22 cellular contexts compared by ENCODE assay signal in genomic region chr1:228070851-228071250, GRCh38. TPM values are rescaled to one million over a fixed set of nuclear protein-coding genes. Genes with fewer than 3 reads are reported as not detected.
A peak's percentile ranks its signal among the peaks of the same experiment; 100 is the strongest.
DNase-seq lines count a peak whose midpoint lies in the region; ATAC-seq and TF ChIP-seq lines count a peak whose summit lies in the region.
"Had no signal": no experiment of that assay in that cellular context is flagged by ENCODE, and none has a peak within 500 bp of the region (broad histone marks: within the 10 kb centered on the region; RNA-seq: fewer than 3 reads in every experiment).

No MANE protein-coding gene starts in this region.

- H3K9me3 ChIP-seq in PC-3 (ENCODE audit: low read length): no peaks in the 10 kb centered on the region
- no peaks in the 10 kb centered on the region for H3K9me3 ChIP-seq in naive thymus-derived CD4-positive, alpha-beta T cell (ENCODE audit: control insufficient read depth in 2 of 3, low read length in 3 of 3)
- no peaks in the 10 kb centered on the region for H3K9me3 ChIP-seq in Caco-2
- H3K9me3 ChIP-seq: A549; BE2C; BLaER1 treated with 17β-estradiol and CSF1 and Interleukin-3, amounts not matched to agents 10 nM and 100 nM; HAP-1 had no signal

- H3K4me3 Mint-ChIP-seq in stimulated activated naive CD8-positive, alpha-beta T cell treated with anti-CD3 and anti-CD28 coated beads, Interleukin-15, amount 100 ng/mL, for 72 hours: no peak overlapping the region
- H3K4me3 Mint-ChIP-seq in naive thymus-derived CD4-positive, alpha-beta T cell: no peak overlapping the region
- no peak overlapping the region for H3K4me3 Mint-ChIP-seq in Caco-2 (ENCODE audit: unreplicated experiment)
- H3K4me3 Mint-ChIP-seq in activated naive CD8-positive, alpha-beta T cell treated with anti-CD3 and anti-CD28 coated beads for 36 hours: no peak overlapping the region
- H3K4me3 Mint-ChIP-seq: CD4-positive, alpha-beta memory T cell; GM23338 had no signal

- H3K79me2 ChIP-seq in PC-3 (ENCODE audit: low read length): no peaks in the 10 kb centered on the region

- H3K4me1 Mint-ChIP-seq in stimulated activated naive CD8-positive, alpha-beta T cell treated with anti-CD3 and anti-CD28 coated beads, Interleukin-15, amount 100 ng/mL, for 72 hours: no peaks in the 10 kb centered on the region
- H3K4me1 Mint-ChIP-seq in naive thymus-derived CD4-positive, alpha-beta T cell: peaks cover 0 to 6% (median 5%) of the 10 kb centered on the region in 7 donors
- H3K4me1 Mint-ChIP-seq in Caco-2 (ENCODE audit: low read depth, unreplicated experiment): no peaks in the 10 kb centered on the region
- peaks cover 2% of the 10 kb centered on the region for H3K4me1 Mint-ChIP-seq in activated naive CD8-positive, alpha-beta T cell treated with anti-CD3 and anti-CD28 coated beads for 36 hours

- BruUV-seq in PC-3 (replicated peaks; lab: Mats Ljungman, UMichigan) (no TSS peak), Caco-2 (replicated peaks; lab: Mats Ljungman, UMichigan) (no TSS peak)

- H3K9ac ChIP-seq in PC-3 (ENCODE audit: low read length): no peak overlapping the region
- H3K9ac ChIP-seq: BLaER1 treated with 17β-estradiol and CSF1 and Interleukin-3, amounts not matched to agents 10 nM and 100 nM had no signal

- H3K27ac ChIP-seq in PC-3 (ENCODE audit: low read length): no peak overlapping the region
- H3K27ac ChIP-seq in naive thymus-derived CD4-positive, alpha-beta T cell (ENCODE audit: low read depth, low read length): no peak overlapping the region
- H3K27ac ChIP-seq: A549; BLaER1 treated with 17β-estradiol and CSF1 and Interleukin-3, amounts not matched to agents 10 nM and 100 nM had no signal

- H3K27me3 Mint-ChIP-seq in stimulated activated naive CD8-positive, alpha-beta T cell treated with anti-CD3 and anti-CD28 coated beads, Interleukin-15, amount 100 ng/mL, for 72 hours: peaks cover 15% of the 10 kb centered on the region
- peaks cover 0 to 13% (median 5%) of the 10 kb centered on the region in 5 donors for H3K27me3 Mint-ChIP-seq in naive thymus-derived CD4-positive, alpha-beta T cell
- H3K27me3 Mint-ChIP-seq in Caco-2 (ENCODE audit: insufficient read depth, unreplicated experiment): peaks cover 6% of the 10 kb centered on the region
- peaks cover 8% of the 10 kb centered on the region for H3K27me3 Mint-ChIP-seq in activated naive CD8-positive, alpha-beta T cell treated with anti-CD3 and anti-CD28 coated beads for 36 hours

- no peaks in the 10 kb centered on the region for H3K36me3 Mint-ChIP-seq in naive thymus-derived CD4-positive, alpha-beta T cell
- H3K36me3 Mint-ChIP-seq in Caco-2 (ENCODE audit: insufficient read depth, unreplicated experiment): peaks cover 9% of the 10 kb centered on the region
- H3K36me3 Mint-ChIP-seq in activated naive CD8-positive, alpha-beta T cell treated with anti-CD3 and anti-CD28 coated beads for 36 hours: no peaks in the 10 kb centered on the region
- H3K36me3 Mint-ChIP-seq: CD4-positive, alpha-beta memory T cell had no signal

- H2AFZ ChIP-seq in PC-3 (ENCODE audit: low read length): no peak overlapping the region
- H2AFZ ChIP-seq: GM23338 had no signal

- ATAC-seq in stimulated activated naive CD8-positive, alpha-beta T cell treated with anti-CD3 and anti-CD28 coated beads, Interleukin-15, amount 100 ng/mL, for 72 hours: peak; percentile 10
- ATAC-seq in stimulated activated naive CD8-positive, alpha-beta T cell treated with anti-CD3 and anti-CD28 coated beads, Interleukin-15, Interleukin-2, amounts not matched to agents 100 U/mL and 50 U/mL, for 24 hours: no peak
- ATAC-seq in PC-3: peak; percentile 18
- peak; percentile 6 for ATAC-seq in naive thymus-derived CD4-positive, alpha-beta T cell
- ATAC-seq: GM23338 had no signal

- intact Hi-C loops in PC-3 (cut with micrococcal nuclease) (no loop called here), Caco-2 (cut with micrococcal nuclease; ENCODE audit: unreplicated experiment) (no loop called here)
- intact Hi-C loops in naive thymus-derived CD4-positive, alpha-beta T cell (cut with micrococcal nuclease): no loop called here

- POLR2A ChIA-PET in PC-3 (lab: Charles Lee; ENCODE audit: unreplicated experiment): no interaction called here
- POLR2A ChIA-PET in naive thymus-derived CD4-positive, alpha-beta T cell (lab: Charles Lee): no interaction called here
- POLR2A ChIA-PET in Caco-2 (lab: Charles Lee): no interaction called here

- no peaks in the 10 kb centered on the region for H3K9me3 Mint-ChIP-seq in stimulated activated naive CD8-positive, alpha-beta T cell treated with anti-CD3 and anti-CD28 coated beads, Interleukin-15, amount 100 ng/mL, for 72 hours
- peaks cover 0 to 2% (median 0%) of the 10 kb centered on the region in 11 donors for H3K9me3 Mint-ChIP-seq in naive thymus-derived CD4-positive, alpha-beta T cell
- H3K9me3 Mint-ChIP-seq in Caco-2 (ENCODE audit: unreplicated experiment): no peaks in the 10 kb centered on the region
- H3K9me3 Mint-ChIP-seq in activated naive CD8-positive, alpha-beta T cell treated with anti-CD3 and anti-CD28 coated beads for 36 hours: no peaks in the 10 kb centered on the region
- H3K9me3 Mint-ChIP-seq: CD4-positive, alpha-beta memory T cell; GM23338 had no signal

- H3K27me3 ChIP-seq in PC-3 (ENCODE audit: low read length) (peaks cover 9% of the 10 kb centered on the region), Caco-2 (replicated peaks; ENCODE audit: control insufficient read depth, insufficient read depth, low read length) (no peaks in the 10 kb centered on the region)
- H3K27me3 ChIP-seq in naive thymus-derived CD4-positive, alpha-beta T cell (ENCODE audit: control insufficient read depth in 2 of 2, insufficient read depth in 2 of 2, low read length in 2 of 2): peaks cover 0 to 11% of the 10 kb centered on the region in 2 donors

- no peak overlapping the region for H3K4me2 ChIP-seq in PC-3 (ENCODE audit: low read length)
- H3K4me2 ChIP-seq: A549; BLaER1 treated with 17β-estradiol and CSF1 and Interleukin-3, amounts not matched to agents 10 nM and 100 nM; GM23338 had no signal

- H3K9me2 ChIP-seq in PC-3 (replicated peaks; ENCODE audit: low read length): no peaks in the 10 kb centered on the region

- 0 out of 2 replicates have a peak, but pooled peaks have one; percentile 16 for TF ChIP-seq POLR2A in Raji (IDR thresholded peaks at IDR 0.05; ENCODE audit: insufficient read depth, low read depth, low read length)

- no peaks in the 10 kb centered on the region for H3F3A ChIP-seq in PC-3 (ENCODE audit: low read length, unreplicated experiment)

- CTCF ChIA-PET in PC-3 (lab: Charles Lee): no interaction called here
- CTCF ChIA-PET in naive thymus-derived CD4-positive, alpha-beta T cell (lab: Charles Lee): no interaction called here
- CTCF ChIA-PET in Caco-2 (lab: Charles Lee): no interaction called here

- no peak overlapping the region for H3K4me3 ChIP-seq in PC-3 (ENCODE audit: low read length)
- no peak overlapping the region for H3K4me3 ChIP-seq in naive thymus-derived CD4-positive, alpha-beta T cell (ENCODE audit: low read length)
- H3K4me3 ChIP-seq in Caco-2 (ENCODE audit: low read depth, low read length): no peak overlapping the region
- H3K4me3 ChIP-seq: A549; BLaER1 treated with 17β-estradiol and CSF1 and Interleukin-3, amounts not matched to agents 10 nM and 100 nM; GM12878; GM23338; HAP-1 had no signal

- no peaks in the 10 kb centered on the region; the same call in 1 of the 2 replicates for H4K20me1 ChIP-seq in PC-3 (ENCODE audit: low read length)

- H3K27ac Mint-ChIP-seq in stimulated activated naive CD8-positive, alpha-beta T cell treated with anti-CD3 and anti-CD28 coated beads, Interleukin-15, amount 100 ng/mL, for 72 hours: no peak overlapping the region
- H3K27ac Mint-ChIP-seq in naive thymus-derived CD4-positive, alpha-beta T cell: no peak overlapping the region
- H3K27ac Mint-ChIP-seq in Caco-2 (ENCODE audit: unreplicated experiment): no peak overlapping the region
- no peak overlapping the region for H3K27ac Mint-ChIP-seq in activated naive CD8-positive, alpha-beta T cell treated with anti-CD3 and anti-CD28 coated beads for 36 hours
- H3K27ac Mint-ChIP-seq: CD4-positive, alpha-beta memory T cell; GM23338 had no signal

- TF ChIP-seq CTCF in PC-3 (conservative IDR thresholded peaks at IDR 0.05; ENCODE audit: low read depth, low read length) (no peak), Caco-2 (IDR thresholded peaks at IDR 0.05; ENCODE audit: insufficient read depth in 1 of 2, low read depth in 1 of 2, low read length in 1 of 2, severe bottlenecking in 1 of 2, unreplicated experiment in 1 of 2) (no peak)

- no peak for DNase-seq in stimulated activated naive CD8-positive, alpha-beta T cell treated with anti-CD3 and anti-CD28 coated beads, Interleukin-15, amount 100 ng/mL, for 72 hours
- no peak for DNase-seq in stimulated activated naive CD8-positive, alpha-beta T cell treated with anti-CD3 and anti-CD28 coated beads, Interleukin-15, Interleukin-2, amounts not matched to agents 100 U/mL and 50 U/mL, for 24 hours
- DNase-seq in PC-3 (no peak), Caco-2 (no peak)
- DNase-seq in naive thymus-derived CD4-positive, alpha-beta T cell: no peak
- no peak for DNase-seq in activated naive CD8-positive, alpha-beta T cell treated with anti-CD3 and anti-CD28 coated beads for 36 hours
- DNase-seq in activated CD4-positive, CD25-positive, alpha-beta regulatory T cell (lab: John Stamatoyannopoulos, UW): no peak
- DNase-seq: 8988T; ACHN; AML-193; BE2C; CD4-positive, alpha-beta memory T cell; COR-L47; DMS153; EL; GDM1 had no signal

- H3K4me1 ChIP-seq in PC-3 (ENCODE audit: insufficient read depth, low read length) (no peaks in the 10 kb centered on the region), Caco-2 (no peaks in the 10 kb centered on the region)
- no peaks in the 10 kb centered on the region for H3K4me1 ChIP-seq in naive thymus-derived CD4-positive, alpha-beta T cell (ENCODE audit: control insufficient read depth in 2 of 2, insufficient read depth in 2 of 2, low read length in 2 of 2)
- H3K4me1 ChIP-seq: A549, HAP-1 had no signal

- no peaks in the 10 kb centered on the region for H3K36me3 ChIP-seq in PC-3 (ENCODE audit: low read depth, low read length)
- H3K36me3 ChIP-seq in naive thymus-derived CD4-positive, alpha-beta T cell (ENCODE audit: control insufficient read depth in 2 of 3, insufficient read depth in 3 of 3, low read length in 3 of 3): no peaks in the 10 kb centered on the region
- H3K36me3 ChIP-seq in Caco-2 (ENCODE audit: control insufficient read depth, insufficient read depth, low read length): no peaks in the 10 kb centered on the region
- H3K36me3 ChIP-seq: BE2C; BLaER1 treated with 17β-estradiol and CSF1 and Interleukin-3, amounts not matched to agents 10 nM and 100 nM; HAP-1 had no signal

RNA-seq across cellular contexts. Expression of gene ARF1, which starts 11.7 kb away (rescaled TPM):
- 685 and 688 TPM in 2 replicates for total RNA-seq in PC-3 (2014; rRNA removed)
- total RNA-seq in naive thymus-derived CD4-positive, alpha-beta T cell: 100 to 1,000 TPM; 198 to 390 (median 259) TPM
- 100 to 1,000 TPM; 382 to 434 TPM for polyA plus RNA-seq in naive thymus-derived CD4-positive, alpha-beta T cell
- total RNA-seq in Caco-2 (2022): 374 and 378 TPM in 2 replicates
- total RNA-seq in activated naive CD8-positive, alpha-beta T cell treated with anti-CD3 and anti-CD28 coated beads for 36 hours: 100 to 1,000 TPM; 342 to 350 TPM

RNA-seq across cellular contexts. Expression of gene C1orf35, which starts 32.3 kb away (rescaled TPM):
- 63.3 and 93.0 TPM in 2 replicates for total RNA-seq in PC-3 (2014; rRNA removed)
- total RNA-seq in naive thymus-derived CD4-positive, alpha-beta T cell: 10 to 100 TPM; 16.8 to 31.8 (median 27.8) TPM
- 10 to 100 TPM; 21.9 to 33.0 TPM for polyA plus RNA-seq in naive thymus-derived CD4-positive, alpha-beta T cell
- total RNA-seq in Caco-2 (2022): 34.2 and 34.5 TPM in 2 replicates
- 10 to 100 TPM; 24.4 to 26.1 TPM for total RNA-seq in activated naive CD8-positive, alpha-beta T cell treated with anti-CD3 and anti-CD28 coated beads for 36 hours

RNA-seq across cellular contexts. Expression of gene MRPL55, which starts 38.2 kb away (rescaled TPM):
- total RNA-seq in PC-3 (2014; rRNA removed) (343 and 375 TPM in 2 replicates), Caco-2 (2022) (63.7 and 69.9 TPM in 2 replicates)
- 10 to 100 TPM; 34.3 to 79.3 (median 65.2) TPM for total RNA-seq in naive thymus-derived CD4-positive, alpha-beta T cell
- polyA plus RNA-seq in naive thymus-derived CD4-positive, alpha-beta T cell: 100 to 1,000 TPM; 132 to 149 TPM
- total RNA-seq in activated naive CD8-positive, alpha-beta T cell treated with anti-CD3 and anti-CD28 coated beads for 36 hours: 10 to 100 TPM; 75.0 to 82.4 TPM
